In genomic region chr3:45915518-45916231, GRCh38 we compare ENCODE assay signal across 9 cellular contexts. TPM values are rescaled to one million over a fixed set of nuclear protein-coding genes. Genes with fewer than 3 reads are reported as not detected.
DNase-seq lines count a peak whose midpoint lies in the region; ATAC-seq and TF ChIP-seq lines count a peak whose summit lies in the region.
"Had no signal": no experiment of that assay in that cellular context is flagged by ENCODE, and none has a peak within 500 bp of the region (broad histone marks: within the 10 kb centered on the region; RNA-seq: fewer than 3 reads in every experiment).

No MANE protein-coding gene starts in this region.

- intact Hi-C loops in activated CD8-positive, alpha-beta T cell treated with anti-CD3 and anti-CD28 coated beads for 36 hours (cut with micrococcal nuclease) = loop anchor here (5.0 to 10.0 kb wide), 2 partner anchors 43 to 221 kb away; no protein-coding TSS in a partner anchor

- no peaks in the 10 kb centered on the region for H3K9me3 Mint-ChIP-seq in activated CD8-positive, alpha-beta T cell treated with anti-CD3 and anti-CD28 coated beads for 36 hours

- H3K4me1 Mint-ChIP-seq in activated CD8-positive, alpha-beta T cell treated with anti-CD3 and anti-CD28 coated beads for 36 hours (ENCODE audit: low read depth) = peaks cover 37% of the 10 kb centered on the region

- ATAC-seq in GM21526 (IDR thresholded peaks at IDR 0.05; ENCODE audit: low FRiP score, unreplicated experiment) = peak; percentile 72
- peak; percentile 93 for ATAC-seq in activated CD8-positive, alpha-beta T cell treated with anti-CD3 and anti-CD28 coated beads for 36 hours
- peak; percentile 95 for ATAC-seq in esophagus mucosa

- H3K36me3 Mint-ChIP-seq in activated CD8-positive, alpha-beta T cell treated with anti-CD3 and anti-CD28 coated beads for 36 hours (ENCODE audit: low read depth) = peaks cover 16% of the 10 kb centered on the region

- CTCF ChIA-PET in activated CD8-positive, alpha-beta T cell treated with anti-CD3 and anti-CD28 coated beads for 36 hours (lab: Charles Lee) = interaction anchor here (1.0 to 1.7 kb wide), 2 partner anchors 18 to 162 kb away, joined by 3 to 6 read pairs; no protein-coding TSS in a partner anchor

- DNase-seq in DMS 273 (lab: John Stamatoyannopoulos, UW; ENCODE audit: unreplicated experiment) = peak; percentile 82
- DNase-seq in HT-29 (ENCODE audit: low spot score) = peak; percentile 1
- peak; percentile 91 for DNase-seq in activated CD8-positive, alpha-beta T cell treated with anti-CD3 and anti-CD28 coated beads for 36 hours
- DNase-seq in stimulated activated CD4-positive, alpha-beta T cell treated with anti-CD3 and anti-CD28 coated beads, Interleukin-15, amount 100 ng/mL, for 48 hours (ENCODE audit: low read depth in 2 of 2) = peak; percentile 70 to 75
- no peak for DNase-seq in NCI-H1092 treated with DMSO at 0.1 percent for 48 hours (lab: John Stamatoyannopoulos, UW)
- no peak for DNase-seq in NCI-H1930 (lab: John Stamatoyannopoulos, UW)

- TF ChIP-seq CTCF in activated CD8-positive, alpha-beta T cell treated with anti-CD3 and anti-CD28 coated beads for 36 hours (IDR thresholded peaks at IDR 0.05) = no peak

- H3K27ac Mint-ChIP-seq in activated CD8-positive, alpha-beta T cell treated with anti-CD3 and anti-CD28 coated beads for 36 hours = peak overlapping the region; percentile 50

- peaks cover 11% of the 10 kb centered on the region for H3K27me3 Mint-ChIP-seq in activated CD8-positive, alpha-beta T cell treated with anti-CD3 and anti-CD28 coated beads for 36 hours

- peak overlapping the region; percentile 51 for H3K4me3 Mint-ChIP-seq in activated CD8-positive, alpha-beta T cell treated with anti-CD3 and anti-CD28 coated beads for 36 hours

- POLR2A ChIA-PET in activated CD8-positive, alpha-beta T cell treated with anti-CD3 and anti-CD28 coated beads for 36 hours (lab: Charles Lee) = interaction anchor here (0.8 to 1.0 kb wide), 4 partner anchors 29 to 152 kb away, joined by 3 to 5 read pairs (median 3); no protein-coding TSS in a partner anchor

RNA-seq across cellular contexts. Expression of gene CXCR6, which starts 27.6 kb away (rescaled TPM):
- total RNA-seq in HT-29 (2014; rRNA removed; shearing (Covaris generic)) = not detected in 2 replicates
- total RNA-seq in activated CD8-positive, alpha-beta T cell treated with anti-CD3 and anti-CD28 coated beads for 36 hours = 1 to 10 TPM; 3.2 to 3.4 TPM
- 0.28 TPM for total RNA-seq in esophagus mucosa

RNA-seq across cellular contexts. Expression of gene CCR9, which starts 29.3 kb away (rescaled TPM):
- total RNA-seq in HT-29 (2014; rRNA removed; shearing (Covaris generic)) = not detected in 2 replicates
- total RNA-seq in activated CD8-positive, alpha-beta T cell treated with anti-CD3 and anti-CD28 coated beads for 36 hours = under 1 TPM; 0.20 TPM
- not detected for total RNA-seq in esophagus mucosa
- total RNA-seq: NCI-H460 had no signal

Comparison
In these comparisons a context has a peak if more than half of its experiments do, and no peak if none do; other contexts are left out.
1. DNase-seq: peak in DMS 273 (single experiment), HT-29 (single experiment), activated CD8-positive, alpha-beta T cell treated with anti-CD3 and anti-CD28 coated beads for 36 hours (single experiment) and stimulated activated CD4-positive, alpha-beta T cell treated with anti-CD3 and anti-CD28 coated beads, Interleukin-15, amount 100 ng/mL, for 48 hours (2 of 2); none in NCI-H1092 treated with DMSO at 0.1 percent for 48 hours (single experiment) and NCI-H1930 (0 of 2).
2. Peak in every context shown above with its lines, with median percentiles within 50 percentile points of each other: ATAC-seq.